Comparison of ENCODE assay signal across 9 cellular contexts in the genomic region with DNA sequence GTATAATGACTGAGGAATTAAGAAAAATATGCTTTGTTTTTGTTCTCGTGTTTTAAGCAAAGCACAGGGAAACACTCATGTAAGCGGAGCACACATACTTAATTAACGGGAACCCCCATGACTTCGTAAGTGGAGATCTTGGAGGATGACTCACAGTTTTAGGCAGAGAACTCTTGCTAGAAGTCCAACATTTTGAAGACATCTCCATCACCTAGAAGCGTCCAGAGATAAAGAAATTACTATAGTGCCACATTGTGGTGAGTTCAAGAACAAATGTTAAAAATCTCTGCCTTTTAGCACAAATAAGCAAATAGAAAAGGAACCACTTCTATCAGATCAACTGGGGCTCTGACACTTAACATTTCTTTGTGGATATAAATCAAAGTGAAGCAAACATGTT.
DNase-seq lines count a peak whose midpoint lies in the region; ATAC-seq and TF ChIP-seq lines count a peak whose summit lies in the region.
"Had no signal": no experiment of that assay in that cellular context is flagged by ENCODE, and none has a peak within 500 bp of the region (broad histone marks: within the 10 kb centered on the region; RNA-seq: fewer than 3 reads in every experiment).

No MANE protein-coding gene starts in this region.

- no peaks in the 10 kb centered on the region for H3K36me3 Mint-ChIP-seq in activated naive CD4-positive, alpha-beta T cell treated with anti-CD3 and anti-CD28 coated beads for 36 hours (ENCODE audit: low read depth)
- H3K36me3 Mint-ChIP-seq in naive thymus-derived CD4-positive, alpha-beta T cell = no peaks in the 10 kb centered on the region

- no peak overlapping the region for H3K4me3 Mint-ChIP-seq in activated naive CD4-positive, alpha-beta T cell treated with anti-CD3 and anti-CD28 coated beads for 36 hours
- H3K4me3 Mint-ChIP-seq in naive thymus-derived CD4-positive, alpha-beta T cell = no peak overlapping the region

- H3K27me3 ChIP-seq in RWPE2 (ENCODE audit: insufficient read depth, poor library complexity, severe bottlenecking) = no peaks in the 10 kb centered on the region
- no peaks in the 10 kb centered on the region for H3K27me3 ChIP-seq in naive thymus-derived CD4-positive, alpha-beta T cell (ENCODE audit: control insufficient read depth in 2 of 2, insufficient read depth in 2 of 2, low read length in 2 of 2)

- DNase-seq in EH (ENCODE audit: low read depth) (peak; percentile 62), HEK293T (ENCODE audit: extremely low spot score) (peak; percentile 16), RWPE2 (ENCODE audit: low spot score) (no peak), kidney tubule cell (ENCODE audit: low spot score) (peak; percentile 65), HCEC 1CT (no peak)
- DNase-seq in activated CD4-positive, alpha-beta T cell treated with anti-CD3 and anti-CD28 coated beads for 1 hour = no peak
- no peak for DNase-seq in activated naive CD4-positive, alpha-beta T cell treated with anti-CD3 and anti-CD28 coated beads for 36 hours
- no peak for DNase-seq in naive thymus-derived CD4-positive, alpha-beta T cell

- CTCF ChIA-PET in HEK293T (lab: Yijun Ruan, JAX) = no interaction called here
- CTCF ChIA-PET in activated naive CD4-positive, alpha-beta T cell treated with anti-CD3 and anti-CD28 coated beads for 36 hours (lab: Charles Lee) = no interaction called here
- CTCF ChIA-PET in naive thymus-derived CD4-positive, alpha-beta T cell (lab: Charles Lee) = no interaction called here

- ATAC-seq in RWPE2 (ENCODE audit: low read depth) = peak; percentile 54; the same call in 2 of the 3 replicates
- no peak for ATAC-seq in naive thymus-derived CD4-positive, alpha-beta T cell

- H3K27ac Mint-ChIP-seq in activated naive CD4-positive, alpha-beta T cell treated with anti-CD3 and anti-CD28 coated beads for 36 hours = no peak overlapping the region
- no peak overlapping the region for H3K27ac Mint-ChIP-seq in naive thymus-derived CD4-positive, alpha-beta T cell

- peak; percentile 50 for TF ChIP-seq CTCF in RWPE2 (IDR thresholded peaks at IDR 0.05; ENCODE audit: poor library complexity, severe bottlenecking)

- POLR2A ChIA-PET in HEK293T (lab: Yijun Ruan, JAX) = no interaction called here
- POLR2A ChIA-PET in naive thymus-derived CD4-positive, alpha-beta T cell (lab: Charles Lee) = no interaction called here

- H3K27ac ChIP-seq in RWPE2 (ENCODE audit: poor library complexity, severe bottlenecking) = no peak overlapping the region
- no peak overlapping the region for H3K27ac ChIP-seq in naive thymus-derived CD4-positive, alpha-beta T cell (ENCODE audit: low read depth, low read length)
- H3K27ac ChIP-seq: epithelial cell of prostate had no signal

- H3K4me1 ChIP-seq in RWPE2 (ENCODE audit: insufficient read depth, poor library complexity, severe bottlenecking) = no peaks in the 10 kb centered on the region
- H3K4me1 ChIP-seq in naive thymus-derived CD4-positive, alpha-beta T cell (ENCODE audit: control insufficient read depth in 2 of 2, insufficient read depth in 2 of 2, low read length in 2 of 2) = no peaks in the 10 kb centered on the region

- intact Hi-C loops in activated naive CD4-positive, alpha-beta T cell treated with anti-CD3 and anti-CD28 coated beads for 36 hours (cut with micrococcal nuclease) = loop anchor here (1.0 to 2.0 kb wide), 2 partner anchors 884 to 900 kb away; no protein-coding TSS in a partner anchor
- intact Hi-C loops in naive thymus-derived CD4-positive, alpha-beta T cell (cut with micrococcal nuclease) = loop anchor here (1.0 to 10.0 kb wide), 4 partner anchors 762 to 902 kb away; a partner anchor contains a TSS

- peaks cover 5% of the 10 kb centered on the region for H3K27me3 Mint-ChIP-seq in activated naive CD4-positive, alpha-beta T cell treated with anti-CD3 and anti-CD28 coated beads for 36 hours (ENCODE audit: low read depth)
- peaks cover 0 to 21% (median 10%) of the 10 kb centered on the region in 5 donors for H3K27me3 Mint-ChIP-seq in naive thymus-derived CD4-positive, alpha-beta T cell

- no peaks in the 10 kb centered on the region for H3K4me1 Mint-ChIP-seq in activated naive CD4-positive, alpha-beta T cell treated with anti-CD3 and anti-CD28 coated beads for 36 hours (ENCODE audit: low read depth)
- no peaks in the 10 kb centered on the region for H3K4me1 Mint-ChIP-seq in naive thymus-derived CD4-positive, alpha-beta T cell

- no peaks in the 10 kb centered on the region for H3K9me3 Mint-ChIP-seq in activated naive CD4-positive, alpha-beta T cell treated with anti-CD3 and anti-CD28 coated beads for 36 hours
- H3K9me3 Mint-ChIP-seq in naive thymus-derived CD4-positive, alpha-beta T cell = peaks cover 0 to 4% (median 0%) of the 10 kb centered on the region in 11 donors

- no peak overlapping the region for H3K4me3 ChIP-seq in RWPE2 (ENCODE audit: severe bottlenecking)
- H3K4me3 ChIP-seq in naive thymus-derived CD4-positive, alpha-beta T cell (ENCODE audit: low read length) = no peak overlapping the region

- H3K9me3 ChIP-seq in RWPE2 (ENCODE audit: severe bottlenecking) = no peaks in the 10 kb centered on the region
- H3K9me3 ChIP-seq in naive thymus-derived CD4-positive, alpha-beta T cell (ENCODE audit: control insufficient read depth in 2 of 3, low read length in 3 of 3) = no peaks in the 10 kb centered on the region

- no peaks in the 10 kb centered on the region for H3K36me3 ChIP-seq in RWPE2 (ENCODE audit: low read depth)
- H3K36me3 ChIP-seq in naive thymus-derived CD4-positive, alpha-beta T cell (ENCODE audit: control insufficient read depth in 2 of 3, insufficient read depth in 3 of 3, low read length in 3 of 3) = no peaks in the 10 kb centered on the region

TF ChIP-seq in HEK293T, 16 proteins besides CTCF, POLR2A, EP300 and RAD21:
- TF ChIP-seq FOXK2 (IDR thresholded peaks at IDR 0.05) (no peak), ARNT (IDR thresholded peaks at IDR 0.05) (no peak), ELF4 (IDR thresholded peaks at IDR 0.05) (no peak), NFRKB (IDR thresholded peaks at IDR 0.05) (no peak), CTBP1 (IDR thresholded peaks at IDR 0.05; ENCODE audit: borderline replicate concordance) (no peak), FOXM1 (IDR thresholded peaks at IDR 0.05; ENCODE audit: borderline replicate concordance) (no peak), SUZ12 (IDR thresholded peaks at IDR 0.05) (no peak), TARDBP (IDR thresholded peaks at IDR 0.05) (no peak), FOXA1 (IDR thresholded peaks at IDR 0.05) (no peak), HDGF (IDR thresholded peaks at IDR 0.05; ENCODE audit: borderline replicate concordance) (no peak), L3MBTL2 (conservative IDR thresholded peaks at IDR 0.05) (no peak)

Comparison
In these comparisons a context has a peak if more than half of its experiments do, and no peak if none do; other contexts are left out.
1. DNase-seq: peak in EH (single experiment), HEK293T (single experiment) and kidney tubule cell (single experiment); none in RWPE2 (single experiment), HCEC 1CT (single experiment), activated CD4-positive, alpha-beta T cell treated with anti-CD3 and anti-CD28 coated beads for 1 hour (single experiment), activated naive CD4-positive, alpha-beta T cell treated with anti-CD3 and anti-CD28 coated beads for 36 hours (single experiment) and naive thymus-derived CD4-positive, alpha-beta T cell (0 of 9).